ENCODE assay signal across 1 cellular context in genomic region chr1:19385236-19385635, GRCh38.
TF ChIP-seq lines count a peak whose summit lies in the region.

No MANE protein-coding gene starts in this region.

TF ChIP-seq in SK-N-SH treated with all-trans-retinoic acid at 6 μM for 48 hours, 23 proteins besides CTCF, POLR2A, EP300 and RAD21 (continued from another document):
- TF ChIP-seq TSHZ2 (CRISPR knock-in tag; IDR thresholded peaks at IDR 0.05) (no peak), TCF4 (CRISPR knock-in tag; IDR thresholded peaks at IDR 0.05; ENCODE audit: borderline replicate concordance) (no peak), ZNF70 (CRISPR knock-in tag; IDR thresholded peaks at IDR 0.05) (no peak), BACH2 (CRISPR knock-in tag; IDR thresholded peaks at IDR 0.05; ENCODE audit: borderline replicate concordance) (no peak), RARB (CRISPR knock-in tag; IDR thresholded peaks at IDR 0.05) (no peak), TOX (CRISPR knock-in tag; IDR thresholded peaks at IDR 0.05; ENCODE audit: borderline replicate concordance) (no peak), CSRNP3 (CRISPR knock-in tag; IDR thresholded peaks at IDR 0.05) (no peak), GLIS3 (CRISPR knock-in tag; IDR thresholded peaks at IDR 0.05) (no peak)
